In the genomic region with DNA sequence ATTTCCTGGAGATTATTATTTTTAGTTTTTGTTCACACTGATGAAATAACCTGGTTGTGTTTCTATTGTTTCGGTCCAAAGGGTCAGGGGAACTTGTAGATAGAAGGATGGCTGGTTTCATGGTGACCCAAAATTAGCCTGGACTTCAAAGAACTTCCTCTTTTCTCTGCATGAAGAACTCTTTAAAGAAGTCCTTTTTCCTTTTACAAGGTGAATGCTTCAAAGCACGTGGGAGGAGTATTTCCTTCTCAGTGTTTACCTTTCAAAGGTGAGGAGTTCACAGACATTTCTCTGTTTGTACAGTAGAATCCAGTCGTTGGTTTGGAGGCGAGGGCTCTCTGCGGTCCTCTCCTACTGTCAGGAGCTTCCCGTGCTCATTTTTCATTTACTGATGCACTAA, we compare ENCODE assay signal across 16 cellular contexts.
DNase-seq lines count a peak whose midpoint lies in the region; ATAC-seq and TF ChIP-seq lines count a peak whose summit lies in the region.
"Had no signal": no experiment of that assay in that cellular context is flagged by ENCODE, and none has a peak within 500 bp of the region (broad histone marks: within the 10 kb centered on the region; RNA-seq: fewer than 3 reads in every experiment).

No MANE protein-coding gene starts in this region.

- H3K79me2 ChIP-seq in MM.1S (ENCODE audit: low read length), result no peaks in the 10 kb centered on the region

- no peak for TF ChIP-seq EP300 in suprapubic skin (IDR thresholded peaks at IDR 0.05)

- peak; percentile 14 to 87 for DNase-seq in T47D (ENCODE audit: low read depth in 1 of 2, low spot score in 1 of 2)
- DNase-seq in breast epithelium (ENCODE audit: low spot score in 2 of 2), result no peak
- DNase-seq in MM.1S, result peak; percentile 60
- DNase-seq in stimulated activated naive B cell treated with anti-CD40 and anti-IgM and Interleukin-4, amounts not matched to agents 10 μg/mL and 1 μg/mL and 100 μg/mL, for 72 hours, result peak; percentile 8
- no peak for DNase-seq in suprapubic skin (ENCODE audit: low spot score in 2 of 2)
- DNase-seq in activated naive CD4-positive, alpha-beta T cell treated with anti-CD3 and anti-CD28 coated beads, Interleukin-2, amount 50 U/mL, for 16 hours, result no peak
- DNase-seq in H4 (ENCODE audit: low spot score), result no peak
- DNase-seq: activated CD4-positive, alpha-beta memory T cell treated with anti-CD3 and anti-CD28 coated beads, Interleukin-2, amount 10 ng/mL, durations not matched to agents 7 days and 5 days; activated naive CD8-positive, alpha-beta T cell treated with anti-CD3 and anti-CD28 coated beads, Interleukin-2, amount 50 U/mL, for 24 hours; endodermal cell; H9; IMR-90; NCI-H446; stimulated activated CD4-positive, alpha-beta T cell treated with anti-CD3 and anti-CD28 coated beads, Interleukin-12 subunit alpha, Interleukin-12 subunit beta, amount 100 ng/mL, for 4 hours had no signal

- TF ChIP-seq CTCF in breast epithelium (IDR thresholded peaks at IDR 0.05) (no peak), MM.1S (IDR thresholded peaks at IDR 0.05; ENCODE audit: low read length) (no peak), suprapubic skin (IDR thresholded peaks at IDR 0.05) (no peak)

- TF ChIP-seq POLR2A in breast epithelium (IDR thresholded peaks at IDR 0.05), result no peak
- TF ChIP-seq POLR2A in suprapubic skin (IDR thresholded peaks at IDR 0.05), result no peak

- H3K36me3 ChIP-seq in breast epithelium (no peaks in the 10 kb centered on the region), MM.1S (replicated peaks; ENCODE audit: insufficient read depth, low read length) (no peaks in the 10 kb centered on the region), suprapubic skin (no peaks in the 10 kb centered on the region)

- H3K9me3 ChIP-seq in breast epithelium (no peaks in the 10 kb centered on the region), MM.1S (replicated peaks; ENCODE audit: insufficient read depth, low read length) (no peaks in the 10 kb centered on the region), suprapubic skin (no peaks in the 10 kb centered on the region)

- intact Hi-C loops in breast epithelium (cut with DNase I; ENCODE audit: low total_unique reads), result no loop called here

- peak; percentile 79 for ATAC-seq in HG02678 (IDR thresholded peaks at IDR 0.05; ENCODE audit: unreplicated experiment)
- ATAC-seq in stimulated activated naive B cell treated with anti-CD40 and anti-IgM and Interleukin-4, amounts not matched to agents 10 μg/mL and 1 μg/mL and 100 μg/mL, for 72 hours (replicated peaks), result peak; percentile 91 to 92
- ATAC-seq: activated naive CD8-positive, alpha-beta T cell treated with anti-CD3 and anti-CD28 coated beads, Interleukin-2, amount 50 U/mL, for 24 hours; naive thymus-derived CD4-positive, alpha-beta T cell had no signal

- H3K27me3 Mint-ChIP-seq in stimulated activated naive B cell treated with anti-CD40 and anti-IgM and Interleukin-4, amounts not matched to agents 10 μg/mL and 1 μg/mL and 100 μg/mL, for 72 hours, result peaks cover 0 to 6% of the 10 kb centered on the region in 2 donors

- in situ Hi-C loops in T47D (cut with HindIII; ENCODE audit: low pct_unique_long_range_greater_than_20kb, low sequenced_read_pairs), result no loop called here

- H3K27ac Mint-ChIP-seq in stimulated activated naive B cell treated with anti-CD40 and anti-IgM and Interleukin-4, amounts not matched to agents 10 μg/mL and 1 μg/mL and 100 μg/mL, for 72 hours, result peak overlapping the region; percentile 65
- H3K27ac Mint-ChIP-seq: activated CD4-positive, alpha-beta memory T cell treated with anti-CD3 and anti-CD28 coated beads, Interleukin-2, amount 10 ng/mL, durations not matched to agents 7 days and 5 days; activated naive CD8-positive, alpha-beta T cell treated with anti-CD3 and anti-CD28 coated beads, Interleukin-2, amount 50 U/mL, for 24 hours; endodermal cell; H9 had no signal

- H3K4me1 ChIP-seq in breast epithelium, result no peaks in the 10 kb centered on the region
- H3K4me1 ChIP-seq in MM.1S (ENCODE audit: low read length), result no peaks in the 10 kb centered on the region; the same call in 1 of the 2 replicates
- H3K4me1 ChIP-seq in suprapubic skin, result no peaks in the 10 kb centered on the region

- peaks cover 6 to 7% of the 10 kb centered on the region in 2 donors for H3K9me3 Mint-ChIP-seq in stimulated activated naive B cell treated with anti-CD40 and anti-IgM and Interleukin-4, amounts not matched to agents 10 μg/mL and 1 μg/mL and 100 μg/mL, for 72 hours
- H3K9me3 Mint-ChIP-seq: activated CD4-positive, alpha-beta memory T cell treated with anti-CD3 and anti-CD28 coated beads, Interleukin-2, amount 10 ng/mL, durations not matched to agents 7 days and 5 days had no signal

- peak overlapping the region in 1 of 2 donors; percentile 52 for H3K27ac ChIP-seq in breast epithelium
- no peak overlapping the region for H3K27ac ChIP-seq in MM.1S (ENCODE audit: low read length)
- H3K27ac ChIP-seq in suprapubic skin, result no peak overlapping the region

- H3F3A ChIP-seq in MM.1S (ENCODE audit: insufficient read depth, low read length), result no peaks in the 10 kb centered on the region; the same call in 1 of the 2 replicates

- WGBS in suprapubic skin, result 28% methylated on average over 6 of the region's 6 CpGs

- no peak overlapping the region for H2AFZ ChIP-seq in MM.1S (ENCODE audit: low read length)

- H3K9me2 ChIP-seq in MM.1S (replicated peaks; ENCODE audit: insufficient read depth, low read length), result no peaks in the 10 kb centered on the region

- H3K4me1 Mint-ChIP-seq in stimulated activated naive B cell treated with anti-CD40 and anti-IgM and Interleukin-4, amounts not matched to agents 10 μg/mL and 1 μg/mL and 100 μg/mL, for 72 hours, result peaks cover 26 to 37% of the 10 kb centered on the region in 2 donors
- H3K4me1 Mint-ChIP-seq: endodermal cell had no signal

- H3K27me3 ChIP-seq in breast epithelium (no peaks in the 10 kb centered on the region), MM.1S (replicated peaks; ENCODE audit: insufficient read depth, low read length) (no peaks in the 10 kb centered on the region), suprapubic skin (no peaks in the 10 kb centered on the region)

- H3K4me3 ChIP-seq in breast epithelium (no peak overlapping the region), MM.1S (ENCODE audit: low read length) (no peak overlapping the region), suprapubic skin (no peak overlapping the region)

- H3K36me3 Mint-ChIP-seq in stimulated activated naive B cell treated with anti-CD40 and anti-IgM and Interleukin-4, amounts not matched to agents 10 μg/mL and 1 μg/mL and 100 μg/mL, for 72 hours, result peaks cover 0 to 6% of the 10 kb centered on the region in 2 donors

- H3K9ac ChIP-seq in MM.1S (ENCODE audit: low read length), result no peak overlapping the region

- no peaks in the 10 kb centered on the region for H4K20me1 ChIP-seq in MM.1S (ENCODE audit: insufficient read depth, low read length)

- peak overlapping the region; percentile 23; the same call in 1 of the 2 replicates for H3K4me2 ChIP-seq in MM.1S (ENCODE audit: low read depth, low read length)

- no peak overlapping the region for H3K4me3 Mint-ChIP-seq in stimulated activated naive B cell treated with anti-CD40 and anti-IgM and Interleukin-4, amounts not matched to agents 10 μg/mL and 1 μg/mL and 100 μg/mL, for 72 hours
- H3K4me3 Mint-ChIP-seq: activated CD4-positive, alpha-beta memory T cell treated with anti-CD3 and anti-CD28 coated beads, Interleukin-2, amount 10 ng/mL, durations not matched to agents 7 days and 5 days; activated naive CD8-positive, alpha-beta T cell treated with anti-CD3 and anti-CD28 coated beads, Interleukin-2, amount 50 U/mL, for 24 hours; endodermal cell; H9; naive thymus-derived CD4-positive, alpha-beta T cell had no signal

Comparison
In these comparisons a context has a peak if more than half of its experiments do, and no peak if none do; other contexts are left out.
1. DNase-seq: peak in T47D (2 of 2), MM.1S (single experiment) and stimulated activated naive B cell treated with anti-CD40 and anti-IgM and Interleukin-4, amounts not matched to agents 10 μg/mL and 1 μg/mL and 100 μg/mL, for 72 hours (single experiment); none in breast epithelium (0 of 2), suprapubic skin (0 of 2), activated naive CD4-positive, alpha-beta T cell treated with anti-CD3 and anti-CD28 coated beads, Interleukin-2, amount 50 U/mL, for 16 hours (single experiment) and H4 (single experiment).